In genomic region chr2:240832205-240832727, GRCh38 we compare ENCODE assay signal across 1 cellular context.
TF ChIP-seq lines count a peak whose summit lies in the region.

No MANE protein-coding gene starts in this region.

TF ChIP-seq in HepG2, 621 proteins besides CTCF, POLR2A, EP300 and RAD21 (continued from another document and continues in another):
- TF ChIP-seq HNRNPLL (IDR thresholded peaks at IDR 0.05; ENCODE audit: low read depth, low read length, poor library complexity, severe bottlenecking) (peak; percentile 53), ZNF432 (CRISPR knock-in tag; IDR thresholded peaks at IDR 0.05; ENCODE audit: borderline replicate concordance) (no peak), NR2F6 (IDR thresholded peaks at IDR 0.05) (no peak), NR2F6 (CRISPR knock-in tag; IDR thresholded peaks at IDR 0.05) (no peak), ZNF737 (CRISPR knock-in tag; IDR thresholded peaks at IDR 0.05; ENCODE audit: borderline replicate concordance) (no peak), ZNF580 (CRISPR knock-in tag; IDR thresholded peaks at IDR 0.05; ENCODE audit: borderline replicate concordance, low read depth) (no peak), FOXA1 (IDR thresholded peaks at IDR 0.05) (no peak), FOXA1 (CRISPR knock-in tag; IDR thresholded peaks at IDR 0.05) (no peak), RFXANK (CRISPR knock-in tag; IDR thresholded peaks at IDR 0.05) (no peak), IRF9 (CRISPR knock-in tag; IDR thresholded peaks at IDR 0.05; ENCODE audit: borderline replicate concordance) (no peak), ZC3H13 (CRISPR knock-in tag; IDR thresholded peaks at IDR 0.05) (no peak), BHLHE40 (IDR thresholded peaks at IDR 0.05; ENCODE audit: low read length) (no peak), RFX5 (IDR thresholded peaks at IDR 0.05; ENCODE audit: low read depth, low read length) (peak; percentile 75; the same call in 1 of the 2 replicates), ZNF460 (CRISPR knock-in tag; IDR thresholded peaks at IDR 0.05; ENCODE audit: borderline replicate concordance) (no peak), ZMYM2 (CRISPR knock-in tag; IDR thresholded peaks at IDR 0.05) (no peak), ZNF101 (CRISPR knock-in tag; IDR thresholded peaks at IDR 0.05; ENCODE audit: borderline replicate concordance, low read depth) (no peak), GMEB1 (CRISPR knock-in tag; IDR thresholded peaks at IDR 0.05; ENCODE audit: borderline replicate concordance) (no peak), ZNF282 (IDR thresholded peaks at IDR 0.05; ENCODE audit: partially characterized antibody) (no peak), ZFP90 (CRISPR knock-in tag; IDR thresholded peaks at IDR 0.05; ENCODE audit: borderline replicate concordance) (no peak), GTF2F1 (IDR thresholded peaks at IDR 0.05; ENCODE audit: low read length) (no peak), ZNF780A (CRISPR knock-in tag; IDR thresholded peaks at IDR 0.05) (no peak), CENPX (CRISPR knock-in tag; IDR thresholded peaks at IDR 0.05) (no peak), TRIM24 (CRISPR knock-in tag; IDR thresholded peaks at IDR 0.05) (no peak), RFXAP (CRISPR knock-in tag; IDR thresholded peaks at IDR 0.05; ENCODE audit: borderline replicate concordance) (0 out of 2 replicates have a peak, but pooled peaks have one; percentile 49), GFI1 (CRISPR knock-in tag; IDR thresholded peaks at IDR 0.05; ENCODE audit: borderline replicate concordance) (no peak), AKNA (CRISPR knock-in tag; IDR thresholded peaks at IDR 0.05; ENCODE audit: borderline replicate concordance) (no peak), ZBTB21 (CRISPR knock-in tag; IDR thresholded peaks at IDR 0.05) (no peak), ZNF317 (CRISPR knock-in tag; IDR thresholded peaks at IDR 0.05) (no peak), ZNF891 (CRISPR knock-in tag; IDR thresholded peaks at IDR 0.05) (no peak), HMGXB3 (CRISPR knock-in tag; IDR thresholded peaks at IDR 0.05; ENCODE audit: borderline replicate concordance) (no peak), MYC (CRISPR knock-in tag; IDR thresholded peaks at IDR 0.05; ENCODE audit: borderline replicate concordance) (peak; percentile 30; the same call in 1 of the 2 replicates), ZBTB34 (CRISPR knock-in tag; IDR thresholded peaks at IDR 0.05) (no peak), WIZ (CRISPR knock-in tag; IDR thresholded peaks at IDR 0.05) (no peak), HINFP (CRISPR knock-in tag; IDR thresholded peaks at IDR 0.05; ENCODE audit: low read depth) (no peak), YEATS2 (CRISPR knock-in tag; IDR thresholded peaks at IDR 0.05; ENCODE audit: borderline replicate concordance) (no peak), NCOR1 (IDR thresholded peaks at IDR 0.05; ENCODE audit: borderline replicate concordance, low read length) (no peak), E2F2 (CRISPR knock-in tag; IDR thresholded peaks at IDR 0.05; ENCODE audit: borderline replicate concordance) (no peak), HIC2 (CRISPR knock-in tag; IDR thresholded peaks at IDR 0.05; ENCODE audit: low read depth) (no peak), ZNF549 (CRISPR knock-in tag; IDR thresholded peaks at IDR 0.05) (no peak), KDM1A (CRISPR knock-in tag; IDR thresholded peaks at IDR 0.05) (0 out of 2 replicates have a peak, but pooled peaks have one; percentile 58), ZNF251 (CRISPR knock-in tag; IDR thresholded peaks at IDR 0.05) (no peak), ATRX (CRISPR knock-in tag; IDR thresholded peaks at IDR 0.05; ENCODE audit: borderline replicate concordance) (no peak), ZNF292 (CRISPR knock-in tag; IDR thresholded peaks at IDR 0.05; ENCODE audit: borderline replicate concordance, low read depth) (no peak), ZNF205 (CRISPR knock-in tag; IDR thresholded peaks at IDR 0.05) (no peak), NR2C2 (CRISPR knock-in tag; IDR thresholded peaks at IDR 0.05; ENCODE audit: borderline replicate concordance) (no peak), ZNF704 (CRISPR knock-in tag; IDR thresholded peaks at IDR 0.05; ENCODE audit: borderline replicate concordance) (no peak), RCOR2 (CRISPR knock-in tag; IDR thresholded peaks at IDR 0.05) (no peak), MBD4 (IDR thresholded peaks at IDR 0.05; ENCODE audit: borderline replicate concordance, low read length) (no peak)
